ENCODE assay signal across 22 cellular contexts in the genomic region with DNA sequence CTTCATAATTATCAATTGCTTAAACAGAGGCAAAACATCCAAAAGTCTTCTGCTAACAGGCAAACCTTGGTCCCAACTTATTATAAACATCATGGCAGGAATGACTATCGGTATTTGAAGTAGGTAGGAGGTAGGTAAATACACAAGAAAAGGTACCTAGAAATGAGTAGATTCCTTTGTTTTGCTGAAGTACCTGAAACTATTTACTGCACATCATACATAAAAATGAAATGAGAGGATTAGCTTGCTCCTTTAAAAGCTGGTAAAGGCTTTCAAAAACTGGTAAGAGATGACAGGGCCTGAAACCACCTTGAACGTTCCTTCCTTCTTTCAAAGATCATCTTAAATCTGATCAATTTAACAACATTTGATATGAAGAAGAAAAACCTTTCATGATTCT.
"Had no signal": no experiment of that assay in that cellular context is flagged by ENCODE, and none has a peak within 500 bp of the region (broad histone marks: within the 10 kb centered on the region; RNA-seq: fewer than 3 reads in every experiment).

No MANE protein-coding gene starts in this region.

- H3K27ac Mint-ChIP-seq: activated naive CD8-positive, alpha-beta T cell; activated T-helper 1 cell treated with anti-CD3 and anti-CD28 coated beads, Interleukin-12 subunit alpha, Interleukin-12 subunit beta, Interleukin-2, Interleukin-4 antibody, amounts not matched to agents 30 ng/mL and 10 ng/mL and 1 ng/mL, durations not matched to agents 14 hours and 24 hours and 36 hours; endodermal cell; natural killer cell; progenitor cell of endocrine pancreas; WTC11 had no signal

- H3K4me1 Mint-ChIP-seq: endodermal cell, WTC11 had no signal

- H3K4me1 ChIP-seq: colonic mucosa, spleen, thyroid gland, upper lobe of right lung had no signal

- H3K4me3 Mint-ChIP-seq: activated naive CD8-positive, alpha-beta T cell; activated T-helper 1 cell treated with anti-CD3 and anti-CD28 coated beads, Interleukin-12 subunit alpha, Interleukin-12 subunit beta, Interleukin-2, Interleukin-4 antibody, amounts not matched to agents 30 ng/mL and 10 ng/mL and 1 ng/mL, durations not matched to agents 14 hours and 24 hours and 36 hours; endodermal cell; natural killer cell; WTC11 had no signal

- H3K27me3 Mint-ChIP-seq: activated naive CD8-positive, alpha-beta T cell; progenitor cell of endocrine pancreas had no signal

- H3K27me3 ChIP-seq: colonic mucosa, heart left ventricle, spleen, thyroid gland, upper lobe of right lung had no signal

- FAIRE-seq: bronchial epithelial cell, islet of Langerhans had no signal

- ATAC-seq: heart left ventricle; left cardiac atrium; natural killer cell; stimulated activated naive CD8-positive, alpha-beta T cell treated with anti-CD3 and anti-CD28 coated beads, Interleukin-15, Interleukin-2, amounts not matched to agents 100 U/mL and 50 U/mL, for 24 hours; upper lobe of right lung; WTC11 had no signal

- H3K9me3 ChIP-seq: colonic mucosa, heart left ventricle, spleen, thyroid gland, upper lobe of right lung had no signal

- DNase-seq: activated CD4-positive, alpha-beta T cell treated with anti-CD3 and anti-CD28 coated beads, Interleukin-2, amount 50 U/mL, for 48 hours; activated gamma-delta T cell treated with Interleukin-2 at 50 U/mL for 16 hours; amniotic stem cell; colonic mucosa; endodermal cell; heart left ventricle; left cardiac atrium; midbrain; natural killer cell; spleen; stimulated activated CD4-positive, alpha-beta T cell treated with anti-CD3 and anti-CD28 coated beads, Interleukin-4, amount 100 ng/mL, for 4 hours; stimulated activated naive CD8-positive, alpha-beta T cell treated with anti-CD3 and anti-CD28 coated beads, Interleukin-15, Interleukin-2, amounts not matched to agents 100 U/mL and 50 U/mL, for 24 hours; T-helper 9 cell; thyroid gland; upper lobe of right lung had no signal

- H3K27ac ChIP-seq: colonic mucosa, epithelial cell of prostate, heart left ventricle, spleen, thyroid gland, upper lobe of right lung had no signal

- H3K4me3 ChIP-seq: colonic mucosa, heart left ventricle, spleen, thyroid gland, upper lobe of right lung had no signal

- H3K36me3 ChIP-seq: colonic mucosa, heart left ventricle, spleen, thyroid gland, upper lobe of right lung had no signal

- H3K36me3 Mint-ChIP-seq: natural killer cell, WTC11 had no signal

- H3K9me3 Mint-ChIP-seq: activated T-helper 1 cell treated with anti-CD3 and anti-CD28 coated beads, Interleukin-12 subunit alpha, Interleukin-12 subunit beta, Interleukin-2, Interleukin-4 antibody, amounts not matched to agents 30 ng/mL and 10 ng/mL and 1 ng/mL, durations not matched to agents 14 hours and 24 hours and 36 hours; endodermal cell; natural killer cell; WTC11 had no signal
